In genomic region chr4:77787969-77788368, GRCh38 we compare ENCODE assay signal across 2 cellular contexts.
TF ChIP-seq lines count a peak whose summit lies in the region.

No MANE protein-coding gene starts in this region.

TF ChIP-seq in IMR-90, 13 proteins besides CTCF, POLR2A, EP300 and RAD21:
- TF ChIP-seq MAFK (IDR thresholded peaks at IDR 0.05; ENCODE audit: low read depth, low read length) (peak; percentile 37), RCOR1 (IDR thresholded peaks at IDR 0.05; ENCODE audit: insufficient replicate concordance, low read length) (no peak)

TF ChIP-seq in K562, 482 proteins besides CTCF, POLR2A, EP300 and RAD21:
- no peak for TF ChIP-seq EWSR1 (IDR thresholded peaks at IDR 0.05; ENCODE audit: borderline replicate concordance, low read depth, partially characterized antibody)
- peak; percentile 76 for TF ChIP-seq ZNF316 (IDR thresholded peaks at IDR 0.05)
- no peak for TF ChIP-seq SMARCA4 (IDR thresholded peaks at IDR 0.05)
- TF ChIP-seq SRF (CRISPR knock-in tag; IDR thresholded peaks at IDR 0.05): no peak
- no peak for TF ChIP-seq TCF15 (CRISPR knock-in tag; IDR thresholded peaks at IDR 0.05)
- no peak for TF ChIP-seq ZNF263 (CRISPR knock-in tag; IDR thresholded peaks at IDR 0.05; ENCODE audit: borderline replicate concordance)
- TF ChIP-seq RBM14 (IDR thresholded peaks at IDR 0.05; ENCODE audit: borderline replicate concordance, insufficient read depth, low read depth, low read length): no peak
- no peak for TF ChIP-seq MEF2A (IDR thresholded peaks at IDR 0.05; ENCODE audit: control insufficient read depth, low read depth, low read length)
- TF ChIP-seq C11orf30 (IDR thresholded peaks at IDR 0.05; ENCODE audit: low read depth): peak; percentile 52; the same call in 1 of the 2 replicates
- TF ChIP-seq ZNF695 (CRISPR knock-in tag; IDR thresholded peaks at IDR 0.05): no peak
- no peak for TF ChIP-seq ZNF696 (CRISPR knock-in tag; conservative IDR thresholded peaks at IDR 0.05)
- no peak for TF ChIP-seq ZZZ3 (IDR thresholded peaks at IDR 0.05)
- no peak for TF ChIP-seq NFRKB (IDR thresholded peaks at IDR 0.05; ENCODE audit: low read depth)
- TF ChIP-seq KLF6 (CRISPR knock-in tag; IDR thresholded peaks at IDR 0.05; ENCODE audit: borderline replicate concordance): no peak
- no peak for TF ChIP-seq HDAC2 (IDR thresholded peaks at IDR 0.05)
